13 cellular contexts compared by ENCODE assay signal in the genomic region with DNA sequence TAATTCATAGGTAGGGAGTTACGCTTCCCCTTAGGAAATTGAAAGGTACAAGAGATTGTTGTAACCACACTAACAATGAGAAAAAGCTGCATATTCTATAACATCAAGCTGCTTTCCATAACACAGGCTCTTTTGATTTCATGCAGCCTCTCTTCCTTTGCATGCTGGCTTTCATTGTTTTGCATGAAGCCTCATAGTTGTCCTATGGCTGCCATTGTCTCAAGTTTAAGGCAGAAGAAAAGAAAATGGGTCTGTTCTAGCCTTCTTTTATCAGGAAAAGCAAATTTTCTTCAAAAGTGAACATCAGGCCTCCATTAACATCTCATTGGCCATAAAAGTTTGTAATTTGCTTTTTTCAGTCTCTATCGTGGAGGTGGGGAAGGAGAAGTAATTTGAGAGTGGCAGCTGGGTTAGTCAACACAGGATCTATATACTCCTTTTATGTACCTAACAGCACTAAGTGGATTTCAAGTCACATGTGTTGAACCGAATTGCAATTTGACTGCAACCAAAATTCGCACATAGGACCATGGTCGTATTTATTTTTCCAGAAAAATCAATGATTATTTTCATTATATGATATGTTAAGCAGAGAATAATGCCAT.
"Had no signal": no experiment of that assay in that cellular context is flagged by ENCODE, and none has a peak within 500 bp of the region (broad histone marks: within the 10 kb centered on the region; RNA-seq: fewer than 3 reads in every experiment).

No MANE protein-coding gene starts in this region.

- H3K27me3 ChIP-seq: colonic mucosa, pancreas, transverse colon had no signal

- H3K9me3 ChIP-seq: colonic mucosa, pancreas, transverse colon had no signal

- FAIRE-seq: pancreas had no signal

- H3K4me1 ChIP-seq: colonic mucosa, pancreas, transverse colon had no signal

- H3K36me3 ChIP-seq: colonic mucosa, pancreas, transverse colon had no signal

- DNase-seq: activated CD4-positive, alpha-beta T cell treated with anti-CD3 and anti-CD28 coated beads, Interleukin-2, amount 10 ng/mL, durations not matched to agents 7 days and 5 days; activated CD8-positive, alpha-beta memory T cell treated with anti-CD3 and anti-CD28 coated beads, Interleukin-2, amount 50 U/mL, for 48 hours; activated naive CD8-positive, alpha-beta T cell treated with anti-CD3 and anti-CD28 coated beads for 36 hours; amygdala; central memory CD4-positive, alpha-beta T cell; colonic mucosa; midbrain; pancreas; stimulated activated naive CD8-positive, alpha-beta T cell treated with anti-CD3 and anti-CD28 coated beads, Interleukin-15, Interleukin-2, amounts not matched to agents 100 U/mL and 50 U/mL, for 24 hours; transverse colon had no signal

- ATAC-seq: esophagus mucosa; pancreas; sciatic nerve; stimulated activated naive CD8-positive, alpha-beta T cell treated with anti-CD3 and anti-CD28 coated beads, Interleukin-15, Interleukin-2, amounts not matched to agents 100 U/mL and 50 U/mL, for 24 hours had no signal

- H3K4me3 ChIP-seq: colonic mucosa, lung, pancreas, transverse colon had no signal

- H3K27ac ChIP-seq: colonic mucosa, pancreas, transverse colon had no signal
